ENCODE assay signal across 22 cellular contexts in the genomic region with DNA sequence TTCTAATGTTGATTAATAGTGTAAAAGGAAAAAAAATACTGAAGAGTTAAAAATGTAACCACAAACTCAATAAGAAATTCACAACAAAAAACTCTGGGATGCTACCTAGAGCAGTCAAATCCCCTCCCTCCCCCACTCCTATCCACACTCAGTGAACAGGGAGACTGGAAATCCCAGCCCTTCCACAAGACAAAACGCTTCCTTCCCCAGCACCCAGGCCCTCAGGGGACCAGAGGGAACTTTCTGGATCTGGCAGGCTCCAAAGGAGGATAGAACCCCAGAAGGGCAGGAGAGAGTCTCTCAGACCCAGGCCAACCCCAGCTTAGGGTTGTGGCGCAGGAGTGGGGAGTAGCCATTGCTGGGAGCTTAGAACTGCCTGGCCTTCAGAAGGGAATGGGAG.
"Had no signal": no experiment of that assay in that cellular context is flagged by ENCODE, and none has a peak within 500 bp of the region (broad histone marks: within the 10 kb centered on the region; RNA-seq: fewer than 3 reads in every experiment).

No MANE protein-coding gene starts in this region.

- H3K4me1 Mint-ChIP-seq: activated B cell treated with CpG ODN at 0.5 μM for 24 hours; activated naive CD8-positive, alpha-beta T cell treated with anti-CD3 and anti-CD28 coated beads for 36 hours had no signal

- H3K27me3 Mint-ChIP-seq: activated B cell treated with CpG ODN at 0.5 μM for 24 hours; activated CD8-positive, alpha-beta T cell treated with anti-CD3 and anti-CD28 coated beads for 36 hours; activated naive CD8-positive, alpha-beta T cell treated with anti-CD3 and anti-CD28 coated beads for 36 hours had no signal

- H3K9me3 ChIP-seq: prostate gland, tibial nerve had no signal

- ATAC-seq: activated CD8-positive, alpha-beta T cell treated with anti-CD3 and anti-CD28 coated beads for 36 hours; foreskin keratinocyte; left lobe of liver; natural killer cell; right cardiac atrium had no signal

- H3K9me3 Mint-ChIP-seq: activated B cell treated with CpG ODN at 0.5 μM for 24 hours; activated CD8-positive, alpha-beta T cell treated with anti-CD3 and anti-CD28 coated beads for 36 hours; activated naive CD8-positive, alpha-beta T cell treated with anti-CD3 and anti-CD28 coated beads for 36 hours; natural killer cell had no signal

- H3K4me1 ChIP-seq: foreskin keratinocyte, prostate gland had no signal

- H3K27ac ChIP-seq: brain microvascular endothelial cell, foreskin keratinocyte, prostate gland, tibial nerve had no signal

- H3K4me3 Mint-ChIP-seq: activated B cell treated with CpG ODN at 0.5 μM for 24 hours; activated CD8-positive, alpha-beta T cell treated with anti-CD3 and anti-CD28 coated beads for 36 hours; activated naive CD8-positive, alpha-beta T cell treated with anti-CD3 and anti-CD28 coated beads for 36 hours; natural killer cell had no signal

- DNase-seq: activated B cell treated with CpG ODN at 0.5 μM for 24 hours; activated CD4-positive, alpha-beta T cell treated with anti-CD3 and anti-CD28 coated beads for 48 hours; activated CD8-positive, alpha-beta memory T cell treated with anti-CD3 and anti-CD28 coated beads, Interleukin-2, amount 50 U/mL, for 4 hours; activated CD8-positive, alpha-beta T cell treated with anti-CD3 and anti-CD28 coated beads for 36 hours; activated gamma-delta T cell treated with Interleukin-2 at 50 U/mL for 16 hours; activated naive CD8-positive, alpha-beta T cell treated with anti-CD3 and anti-CD28 coated beads for 36 hours; brain microvascular endothelial cell; cerebellar nuclear complex; effector CD8-positive, alpha-beta T cell; foreskin keratinocyte; islet precursor cell; natural killer cell; nucleus accumbens; right cardiac atrium; small intestine; stimulated activated CD4-positive, alpha-beta T cell treated with anti-CD3 and anti-CD28 coated beads, Interleukin-4, amount 100 ng/mL, for 4 hours; stimulated activated CD8-positive, alpha-beta memory T cell treated with anti-CD3 and anti-CD28 coated beads, Interleukin-4, amount 100 ng/mL, for 48 hours; stimulated activated naive CD4-positive, alpha-beta T cell treated with Interleukin-2 at 50 U/mL for 16 hours; substantia nigra had no signal

- H3K27me3 ChIP-seq: brain microvascular endothelial cell, foreskin keratinocyte, tibial nerve had no signal

- H3K27ac Mint-ChIP-seq: activated B cell treated with CpG ODN at 0.5 μM for 24 hours; activated CD8-positive, alpha-beta T cell treated with anti-CD3 and anti-CD28 coated beads for 36 hours; activated naive CD8-positive, alpha-beta T cell treated with anti-CD3 and anti-CD28 coated beads for 36 hours had no signal

- H3K36me3 ChIP-seq: prostate gland had no signal

- H3K4me3 ChIP-seq: prostate gland, tibial nerve had no signal
